Comparison of ENCODE assay signal across 12 cellular contexts in the genomic region with DNA sequence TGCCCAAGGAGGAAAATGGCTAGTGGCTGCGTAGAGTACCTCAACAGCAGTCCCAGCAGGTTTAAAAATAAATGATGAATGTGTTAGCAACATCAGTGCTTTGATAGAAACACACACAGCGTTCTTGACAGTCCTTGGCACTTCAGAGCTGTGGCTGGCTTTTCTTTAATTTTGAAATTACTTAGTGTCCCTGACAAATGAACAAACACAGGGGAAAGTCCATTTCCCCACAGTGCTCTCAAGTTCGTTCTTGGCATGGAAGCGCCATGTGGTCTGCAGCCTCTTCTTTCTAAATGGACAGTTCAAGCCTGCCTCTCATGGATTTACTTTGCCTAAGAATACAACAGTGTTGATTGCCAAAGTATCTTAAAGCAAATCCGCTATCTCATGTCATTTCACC.
DNase-seq lines count a peak whose midpoint lies in the region; ATAC-seq, FAIRE-seq and TF ChIP-seq lines count a peak whose summit lies in the region.
"Had no signal": no experiment of that assay in that cellular context is flagged by ENCODE, and none has a peak within 500 bp of the region (broad histone marks: within the 10 kb centered on the region; RNA-seq: fewer than 3 reads in every experiment).

No MANE protein-coding gene starts in this region.

- H3K36me3 ChIP-seq in SJCRH30 (no peaks in the 10 kb centered on the region), keratinocyte (ENCODE audit: control insufficient read depth in 2 of 2, extremely low read depth in 1 of 2, insufficient read depth in 2 of 2, low read length in 2 of 2) (no peaks in the 10 kb centered on the region), testis (ENCODE audit: low read depth, missing control alignments) (no peaks in the 10 kb centered on the region)

- H3K4me2 ChIP-seq in keratinocyte (ENCODE audit: control insufficient read depth, extremely low read depth, insufficient read depth, low read depth, low read length): no peak overlapping the region

- DNase-seq in HFFc6: no peak
- no peak for DNase-seq in SJCRH30
- no peak for DNase-seq in keratinocyte (ENCODE audit: low read depth, low spot score)
- no peak for DNase-seq in OCI-M1 (lab: John Stamatoyannopoulos, UW)
- no peak for DNase-seq in testis
- DNase-seq: C1 segment of cervical spinal cord, Karpas-422, NCI-H1105 treated with DMSO at 0.1 percent for 48 hours, NCI-H187 treated with DMSO at 0.1 percent for 48 hours, NCI-H774 had no signal

- H3K4me1 ChIP-seq in SJCRH30 (peaks cover 15% of the 10 kb centered on the region), keratinocyte (ENCODE audit: control insufficient read depth, extremely low read depth, insufficient read depth, low read length) (peaks cover 5% of the 10 kb centered on the region), testis (peaks cover 11% of the 10 kb centered on the region)

- H4K20me1 ChIP-seq in keratinocyte (ENCODE audit: control insufficient read depth, extremely low read depth, insufficient read depth, low read length): no peaks in the 10 kb centered on the region

- dilution Hi-C loops in keratinocyte (cut with MboI; ENCODE audit: extremely low pct_ligation_motif_present, low sequenced_read_pairs): no loop called here

- no peaks in the 10 kb centered on the region for H3K9me1 ChIP-seq in keratinocyte (ENCODE audit: control insufficient read depth, extremely low read depth, insufficient read depth, low read length)

- H3K27me3 Mint-ChIP-seq in HFFc6 (ENCODE audit: insufficient read depth): no peaks in the 10 kb centered on the region; the same call in none of the 2 replicates

- H3K9me3 ChIP-seq in SJCRH30 (replicated peaks) (peaks cover 2% of the 10 kb centered on the region; the same call in 1 of the 2 replicates), keratinocyte (ENCODE audit: control insufficient read depth, low read depth, low read length) (no peaks in the 10 kb centered on the region), testis (no peaks in the 10 kb centered on the region)

- peaks cover 59% of the 10 kb centered on the region for H3K4me1 Mint-ChIP-seq in HFFc6 (ENCODE audit: low read depth)

- H3K9me3 Mint-ChIP-seq in HFFc6: peaks cover 5% of the 10 kb centered on the region; the same call in 1 of the 2 replicates

- peak overlapping the region; percentile 84 for H3K27ac Mint-ChIP-seq in HFFc6

- H2AFZ ChIP-seq in keratinocyte (ENCODE audit: control insufficient read depth, low read length): no peak overlapping the region

- WGBS in testis, 2 donors: 66 to 72% methylated on average over 5 of the region's 5 CpGs

- H3K27ac ChIP-seq in SJCRH30 (peak overlapping the region; percentile 86), keratinocyte (ENCODE audit: control insufficient read depth, insufficient read depth, low read length) (peak overlapping the region; percentile 60), skin epidermis (peak overlapping the region in 11 of 21 experiments; percentile 2 to 88 (median 70)), testis (no peak overlapping the region)

- TF ChIP-seq CTCF in HFFc6 (IDR thresholded peaks at IDR 0.05): no peak
- no peak for TF ChIP-seq CTCF in keratinocyte (optimal IDR thresholded peaks at IDR 0.05 in 1 of 3, IDR thresholded peaks at IDR 0.05 in 1 of 3, conservative IDR thresholded peaks at IDR 0.05 in 1 of 3; ENCODE audit: extremely low read depth in 1 of 3, insufficient read depth in 2 of 3, low read length in 3 of 3)
- TF ChIP-seq CTCF in testis (IDR thresholded peaks at IDR 0.05): no peak

- ATAC-seq in HG03460 (IDR thresholded peaks at IDR 0.05; ENCODE audit: unreplicated experiment): no peak

- intact Hi-C loops in testis (cut with DNase I; ENCODE audit: low total_unique reads): no loop called here

- peaks cover 33% of the 10 kb centered on the region for H3K36me3 Mint-ChIP-seq in HFFc6 (ENCODE audit: low read depth)

- H3K79me2 ChIP-seq in keratinocyte (ENCODE audit: control insufficient read depth, insufficient read depth, low read length): no peaks in the 10 kb centered on the region

- no peak overlapping the region for H3K4me3 ChIP-seq in SJCRH30
- no peak overlapping the region for H3K4me3 ChIP-seq in keratinocyte (ENCODE audit: control insufficient read depth in 2 of 3, extremely low read depth in 1 of 3, insufficient read depth in 2 of 3, low read depth in 1 of 3, low read length in 3 of 3)
- H3K4me3 ChIP-seq in skin epidermis: no peak overlapping the region
- H3K4me3 ChIP-seq in testis: no peak overlapping the region

- H3K27me3 ChIP-seq in SJCRH30: no peaks in the 10 kb centered on the region
- no peaks in the 10 kb centered on the region for H3K27me3 ChIP-seq in keratinocyte (ENCODE audit: control insufficient read depth, extremely low read depth, insufficient read depth, low read length)
- H3K27me3 ChIP-seq in testis: no peaks in the 10 kb centered on the region

- no peak for TF ChIP-seq POLR2A in testis (IDR thresholded peaks at IDR 0.05)

- FAIRE-seq in keratinocyte (lab: Jason Lieb, UNC): no peak

- H3K9ac ChIP-seq in keratinocyte (ENCODE audit: control insufficient read depth, extremely low read depth, insufficient read depth, low read length): no peak overlapping the region

- no peak overlapping the region for H3K4me3 Mint-ChIP-seq in HFFc6

Comparison
In these comparisons a context has a peak if more than half of its experiments do, and no peak if none do; other contexts are left out.
1. H3K27ac ChIP-seq: peak in SJCRH30 (single experiment), keratinocyte (single experiment) and skin epidermis (11 of 21); none in testis (0 of 2).